ENCODE assay signal across 28 cellular contexts in genomic region chr4:135236035-135236434, GRCh38.
"Had no signal": no experiment of that assay in that cellular context is flagged by ENCODE, and none has a peak within 500 bp of the region (broad histone marks: within the 10 kb centered on the region; RNA-seq: fewer than 3 reads in every experiment).

No MANE protein-coding gene starts in this region.

- H3K27ac ChIP-seq: neural progenitor cell, neutrophil, ovary, parathyroid adenoma, psoas muscle, right lobe of liver, sigmoid colon, stomach, suprapubic skin, testis, tibial artery, transverse colon, upper lobe of right lung, uterus had no signal

- ATAC-seq: naive thymus-derived CD8-positive, alpha-beta T cell; natural killer cell treated with Interleukin-12 subunit alpha and Interleukin-12 subunit beta and Interleukin-15 and Interleukin-18, amount 100 ng/mL, for 72 hours; psoas muscle; right cardiac atrium; right lobe of liver; stimulated activated effector memory CD8-positive, alpha-beta T cell treated with anti-CD3 and anti-CD28 coated beads, Interleukin-12 subunit alpha, Interleukin-12 subunit beta, amount 100 ng/mL, for 72 hours; stimulated activated naive B cell treated with anti-CD40 and anti-IgM and Interleukin-4, amounts not matched to agents 10 μg/mL and 1 μg/mL and 100 μg/mL, for 72 hours; upper lobe of right lung had no signal

- H3K4me1 ChIP-seq: neural progenitor cell, parathyroid adenoma, psoas muscle, right lobe of liver, sigmoid colon, stomach, suprapubic skin, testis, tibial artery, transverse colon, upper lobe of right lung, uterus had no signal

- DNase-seq: naive thymus-derived CD8-positive, alpha-beta T cell; nephron progenitor cell; nucleus accumbens; ovary; posterior cingulate gyrus; psoas muscle; right cardiac atrium; right lobe of liver; sigmoid colon; small intestine; stimulated activated CD4-positive, alpha-beta T cell treated with anti-CD3 and anti-CD28 coated beads, Interleukin-15, amount 100 ng/mL, for 24 hours; stimulated activated CD4-positive, alpha-beta T cell treated with anti-CD3 and anti-CD28 coated beads, Interleukin-2, amount 100 ng/mL, for 24 hours; stimulated activated CD4-positive, alpha-beta T cell treated with anti-CD3 and anti-CD28 coated beads, Interleukin-2, amount 100 ng/mL, for 48 hours; stimulated activated CD4-positive, alpha-beta T cell treated with anti-CD3 and anti-CD28 coated beads, Interleukin-4, amount 100 ng/mL, for 24 hours; stimulated activated naive B cell treated with anti-CD40 and anti-IgM and Interleukin-4, amounts not matched to agents 10 μg/mL and 1 μg/mL and 100 μg/mL, for 72 hours; stimulated activated naive CD4-positive, alpha-beta T cell treated with Interleukin-2 at 50 U/mL for 16 hours; stomach; testis; tibial artery; transverse colon; upper lobe of right lung; uterus had no signal

- H2AFZ ChIP-seq: neural progenitor cell, parathyroid adenoma had no signal

- H3K36me3 ChIP-seq: neural progenitor cell, neutrophil, ovary, right lobe of liver, sigmoid colon, stomach, suprapubic skin, tibial artery, transverse colon, upper lobe of right lung, uterus had no signal

- H3K79me2 ChIP-seq: parathyroid adenoma had no signal

- H3K9me3 ChIP-seq: neutrophil, ovary, psoas muscle, right lobe of liver, sigmoid colon, stomach, suprapubic skin, testis, tibial artery, transverse colon, upper lobe of right lung, uterus had no signal

- H3K4me2 ChIP-seq: neural progenitor cell had no signal

- H3K27me3 ChIP-seq: neural progenitor cell, neutrophil, ovary, right lobe of liver, sigmoid colon, stomach, suprapubic skin, testis, tibial artery, transverse colon, upper lobe of right lung, uterus had no signal

- H3K4me3 ChIP-seq: neural progenitor cell, ovary, psoas muscle, right lobe of liver, sigmoid colon, stomach, suprapubic skin, testis, tibial artery, transverse colon, upper lobe of right lung, uterus had no signal

- H3K9ac ChIP-seq: neural progenitor cell, parathyroid adenoma had no signal
